In genomic region chr13:42926555-42926954, GRCh38 we compare ENCODE assay signal across 33 cellular contexts.
A peak's percentile ranks its signal among the peaks of the same experiment; 100 is the strongest.
DNase-seq lines count a peak whose midpoint lies in the region; ATAC-seq, FAIRE-seq and TF ChIP-seq lines count a peak whose summit lies in the region.
"Had no signal": no experiment of that assay in that cellular context is flagged by ENCODE, and none has a peak within 500 bp of the region (broad histone marks: within the 10 kb centered on the region; RNA-seq: fewer than 3 reads in every experiment).

No MANE protein-coding gene starts in this region.

- CTCF ChIA-PET in endothelial cell of umbilical vein (lab: Charles Lee) = interaction anchor here (1.3 kb wide), 1 partner anchor 37 kb away, joined by 3 read pairs; no protein-coding TSS in a partner anchor

- no peaks in the 10 kb centered on the region for H3K79me2 ChIP-seq in endothelial cell of umbilical vein (ENCODE audit: control insufficient read depth, insufficient read depth, low read length)

- H3K9ac ChIP-seq in endothelial cell of umbilical vein (replicated peaks; ENCODE audit: extremely low read depth, insufficient read depth, low read length) = no peak overlapping the region

- dilution Hi-C loops in endothelial cell of umbilical vein (cut with MboI; ENCODE audit: extremely low pct_ligation_motif_present, low sequenced_read_pairs) = no loop called here

- no peaks in the 10 kb centered on the region for H3K9me1 ChIP-seq in endothelial cell of umbilical vein (replicated peaks; ENCODE audit: control insufficient read depth, extremely low read depth, insufficient read depth, low read length)

- H3K4me1 ChIP-seq in endothelial cell of umbilical vein (ENCODE audit: control insufficient read depth, extremely low read depth, insufficient read depth, low read length) = no peaks in the 10 kb centered on the region
- H3K4me1 ChIP-seq: heart right ventricle, right atrium auricular region had no signal

- no peak overlapping the region for H3K4me2 ChIP-seq in endothelial cell of umbilical vein (ENCODE audit: insufficient read depth, low read length)
- H3K4me2 ChIP-seq: smooth muscle cell had no signal

- POLR2A ChIA-PET in endothelial cell of umbilical vein (lab: Charles Lee) = no interaction called here

- no peak overlapping the region for H3K4me3 ChIP-seq in endothelial cell of umbilical vein (replicated peaks in 1 of 3; ENCODE audit: insufficient read depth in 1 of 3, low read depth in 1 of 3, low read length in 3 of 3)
- H3K4me3 ChIP-seq: coronary artery, heart right ventricle, lung, right atrium auricular region, smooth muscle cell had no signal

- H3K27me3 ChIP-seq in endothelial cell of umbilical vein (ENCODE audit: control insufficient read depth in 2 of 2, insufficient read depth in 2 of 2, low read length in 2 of 2) = peaks cover 2 to 6% of the 10 kb centered on the region in 2 experiments
- H3K27me3 ChIP-seq: heart right ventricle, right atrium auricular region had no signal

- no peaks in the 10 kb centered on the region for H3K4me1 Mint-ChIP-seq in stimulated activated naive CD8-positive, alpha-beta T cell treated with anti-CD3 and anti-CD28 coated beads, Interleukin-15, amount 100 ng/mL, for 72 hours
- H3K4me1 Mint-ChIP-seq in T-helper 17 cell = peaks cover 17% of the 10 kb centered on the region
- H3K4me1 Mint-ChIP-seq: activated naive CD4-positive, alpha-beta T cell treated with anti-CD3 and anti-CD28 coated beads, Interleukin-2, amount 50 U/mL, for 24 hours; neural crest cell had no signal

- peak overlapping the region; percentile 29 to 50 for H3K27ac Mint-ChIP-seq in stimulated activated naive CD8-positive, alpha-beta T cell treated with anti-CD3 and anti-CD28 coated beads, Interleukin-15, amount 100 ng/mL, for 72 hours
- H3K27ac Mint-ChIP-seq in T-helper 17 cell = no peak overlapping the region
- H3K27ac Mint-ChIP-seq: activated CD4-positive, alpha-beta memory T cell treated with anti-CD3 and anti-CD28 coated beads for 36 hours; activated naive CD4-positive, alpha-beta T cell treated with anti-CD3 and anti-CD28 coated beads, Interleukin-2, amount 50 U/mL, for 24 hours; CD4-positive, alpha-beta T cell; T-cell had no signal

- ATAC-seq in stimulated activated naive CD8-positive, alpha-beta T cell treated with anti-CD3 and anti-CD28 coated beads, Interleukin-15, amount 100 ng/mL, for 72 hours = no peak
- no peak for ATAC-seq in stimulated activated naive CD8-positive, alpha-beta T cell treated with anti-CD3 and anti-CD28 coated beads, Interleukin-15, Interleukin-2, amounts not matched to agents 100 U/mL and 50 U/mL, for 24 hours
- ATAC-seq in left colon (peak; percentile 86), HG02885 (IDR thresholded peaks at IDR 0.05; ENCODE audit: poor library complexity, unreplicated experiment) (no peak), T-helper 17 cell (no peak)
- ATAC-seq: activated CD4-positive, CD25-positive, alpha-beta regulatory T cell treated with anti-CD3 and anti-CD28 coated beads, Interleukin-2, amount 50 U/mL, for 24 hours; heart right ventricle; T-cell had no signal

- TF ChIP-seq POLR2A in endothelial cell of umbilical vein (IDR thresholded peaks at IDR 0.05; ENCODE audit: low read depth, low read length) = no peak

- no peak for DNase-seq in stimulated activated naive CD8-positive, alpha-beta T cell treated with anti-CD3 and anti-CD28 coated beads, Interleukin-15, amount 100 ng/mL, for 72 hours
- no peak for DNase-seq in stimulated activated naive CD8-positive, alpha-beta T cell treated with anti-CD3 and anti-CD28 coated beads, Interleukin-15, Interleukin-2, amounts not matched to agents 100 U/mL and 50 U/mL, for 24 hours
- peak; percentile 2 for DNase-seq in endothelial cell of umbilical vein (ENCODE audit: low read depth, low spot score)
- no peak for DNase-seq in left colon
- DNase-seq in T-helper 17 cell = no peak
- no peak for DNase-seq in NAMALWA (ENCODE audit: low spot score)
- DNase-seq: activated CD4-positive, alpha-beta memory T cell treated with anti-CD3 and anti-CD28 coated beads for 36 hours; activated CD8-positive, alpha-beta memory T cell treated with anti-CD3 and anti-CD28 coated beads, Interleukin-2, amount 50 U/mL, for 48 hours; CD4-positive, alpha-beta T cell; DND-41; effector memory CD4-positive, alpha-beta T cell; GF-D8; heart right ventricle; NCI-H1092 treated with DMSO at 0.1 percent for 48 hours; NCI-H1694 treated with DMSO at 0.1 percent for 48 hours; NCI-H2171; NCI-H510A; RPMI8226; stimulated activated naive CD4-positive, alpha-beta T cell; T-cell had no signal

- H3K27ac ChIP-seq in endothelial cell of umbilical vein (ENCODE audit: insufficient read depth, low read depth, low read length) = no peak overlapping the region
- H3K27ac ChIP-seq: coronary artery, heart right ventricle, right atrium auricular region had no signal

- no peaks in the 10 kb centered on the region for H3K9me3 Mint-ChIP-seq in stimulated activated naive CD8-positive, alpha-beta T cell treated with anti-CD3 and anti-CD28 coated beads, Interleukin-15, amount 100 ng/mL, for 72 hours
- H3K9me3 Mint-ChIP-seq: activated CD4-positive, alpha-beta memory T cell treated with anti-CD3 and anti-CD28 coated beads for 36 hours; activated naive CD4-positive, alpha-beta T cell treated with anti-CD3 and anti-CD28 coated beads, Interleukin-2, amount 50 U/mL, for 24 hours; activated T-helper 2 cell treated with anti-CD3 and anti-CD28 coated beads, Interferon-gamma antibody, Interleukin-2, Interleukin-4, amounts not matched to agents 10 μg/mL and 5 μg/mL and 100 μg/mL, durations not matched to agents 14 hours and 24 hours and 36 hours; CD4-positive, alpha-beta T cell; T-cell had no signal

- intact Hi-C loops in endothelial cell of umbilical vein (cut with micrococcal nuclease) (no loop called here), left colon (cut with DNase I, micrococcal nuclease) (no loop called here)

- H3K4me3 Mint-ChIP-seq in stimulated activated naive CD8-positive, alpha-beta T cell treated with anti-CD3 and anti-CD28 coated beads, Interleukin-15, amount 100 ng/mL, for 72 hours = no peak overlapping the region
- H3K4me3 Mint-ChIP-seq in T-helper 17 cell = no peak overlapping the region
- H3K4me3 Mint-ChIP-seq: activated CD4-positive, alpha-beta memory T cell treated with anti-CD3 and anti-CD28 coated beads for 36 hours; activated naive CD4-positive, alpha-beta T cell treated with anti-CD3 and anti-CD28 coated beads, Interleukin-2, amount 50 U/mL, for 24 hours; CD4-positive, alpha-beta T cell; neural crest cell; T-cell had no signal

- H3K36me3 ChIP-seq in endothelial cell of umbilical vein (ENCODE audit: control insufficient read depth in 2 of 2, extremely low read depth in 1 of 2, insufficient read depth in 2 of 2, low read length in 2 of 2) = no peaks in the 10 kb centered on the region
- H3K36me3 ChIP-seq: right atrium auricular region had no signal

- H3K36me3 Mint-ChIP-seq in T-helper 17 cell (ENCODE audit: low read depth) = peaks cover 26% of the 10 kb centered on the region

- H3K27me3 Mint-ChIP-seq in stimulated activated naive CD8-positive, alpha-beta T cell treated with anti-CD3 and anti-CD28 coated beads, Interleukin-15, amount 100 ng/mL, for 72 hours = no peaks in the 10 kb centered on the region
- no peaks in the 10 kb centered on the region for H3K27me3 Mint-ChIP-seq in T-helper 17 cell
- H3K27me3 Mint-ChIP-seq: activated CD4-positive, alpha-beta memory T cell treated with anti-CD3 and anti-CD28 coated beads for 36 hours; activated naive CD4-positive, alpha-beta T cell treated with anti-CD3 and anti-CD28 coated beads, Interleukin-2, amount 50 U/mL, for 24 hours; CD4-positive, alpha-beta T cell; T-cell had no signal

- no peak for FAIRE-seq in endothelial cell of umbilical vein (lab: Jason Lieb, UNC)
- FAIRE-seq: D721Med, frontal cortex, HTR-8/SVneo, TTC549 had no signal

- H3K9me3 ChIP-seq in endothelial cell of umbilical vein (replicated peaks; ENCODE audit: control insufficient read depth, insufficient read depth, low read length) (no peaks in the 10 kb centered on the region), T-helper 17 cell (ENCODE audit: control insufficient read depth, low read length, poor library complexity, severe bottlenecking) (no peaks in the 10 kb centered on the region)
- H3K9me3 ChIP-seq: right atrium auricular region had no signal

- TF ChIP-seq CTCF in endothelial cell of umbilical vein (IDR thresholded peaks at IDR 0.05; ENCODE audit: extremely low read depth in 1 of 2, insufficient read depth in 1 of 2, low read depth in 1 of 2, low read length in 2 of 2) = no peak

- no peak overlapping the region for H2AFZ ChIP-seq in endothelial cell of umbilical vein (ENCODE audit: low read depth, low read length)

- no peaks in the 10 kb centered on the region for H4K20me1 ChIP-seq in endothelial cell of umbilical vein (replicated peaks; ENCODE audit: control insufficient read depth, extremely low read depth, insufficient read depth, low read length)

- BruUV-seq in endothelial cell of umbilical vein (replicated peaks; lab: Mats Ljungman, UMichigan) = no TSS peak

TF ChIP-seq in endothelial cell of umbilical vein, 7 proteins besides CTCF, POLR2A, EP300 and RAD21:
- TF ChIP-seq EZH2 (IDR thresholded peaks at IDR 0.05; ENCODE audit: borderline replicate concordance, low read depth, low read length, severe bottlenecking) (no peak), MYC (IDR thresholded peaks at IDR 0.05; ENCODE audit: low read depth, low read length) (no peak), MAX (IDR thresholded peaks at IDR 0.05; ENCODE audit: insufficient read depth, insufficient read length) (no peak), JUN (IDR thresholded peaks at IDR 0.05; ENCODE audit: borderline replicate concordance, insufficient read depth, insufficient read length, low read depth) (no peak), GATA2 (IDR thresholded peaks at IDR 0.05; ENCODE audit: insufficient read depth, insufficient read length, low read depth, low read length) (no peak), FOS (IDR thresholded peaks at IDR 0.05; ENCODE audit: borderline replicate concordance, insufficient read depth, low read length) (no peak), POLR2AphosphoS5 (IDR thresholded peaks at IDR 0.05; ENCODE audit: insufficient read depth, low read depth, low read length) (no peak)
